ENCODE assay signal across 7 cellular contexts in the genomic region with DNA sequence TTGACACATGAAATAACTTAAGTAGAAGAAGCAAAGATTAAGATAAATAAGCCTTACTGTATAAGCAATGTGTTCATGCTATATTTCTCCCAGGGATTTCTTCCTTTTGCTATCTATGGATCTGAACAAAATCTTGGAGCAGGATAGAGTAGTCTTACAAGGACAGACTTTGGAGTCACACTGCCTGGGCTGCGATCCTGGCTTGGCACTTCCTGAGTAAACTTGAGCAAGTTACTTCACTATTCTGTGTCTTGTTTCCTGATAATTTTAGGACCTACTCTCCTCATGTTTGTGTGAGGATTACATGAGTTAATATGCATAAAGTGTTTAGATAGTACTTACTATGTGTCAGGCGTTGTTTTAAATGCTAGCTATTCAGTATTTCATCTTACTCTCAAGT.
"Had no signal": no experiment of that assay in that cellular context is flagged by ENCODE, and none has a peak within 500 bp of the region (broad histone marks: within the 10 kb centered on the region; RNA-seq: fewer than 3 reads in every experiment).

No MANE protein-coding gene starts in this region.

- DNase-seq: H9, HCEC 1CT, IMR-90 had no signal

- ATAC-seq: GM23338, HepG2, K562 had no signal

- H3K27ac ChIP-seq: HL-60 had no signal

- H3K4me3 ChIP-seq: GM23338, K562 had no signal
